Comparison of ENCODE assay signal across 8 cellular contexts in genomic region chr11:57763568-57763967, GRCh38. TPM values are rescaled to one million over a fixed set of nuclear protein-coding genes. Genes with fewer than 3 reads are reported as not detected.
A peak's percentile ranks its signal among the peaks of the same experiment; 100 is the strongest.
DNase-seq lines count a peak whose midpoint lies in the region; ATAC-seq and TF ChIP-seq lines count a peak whose summit lies in the region.

No MANE protein-coding gene starts in this region.

- CTCF ChIA-PET in CD8-positive, alpha-beta T cell (lab: Charles Lee): interaction anchor here (1.6 to 4.3 kb wide), 2 partner anchors 19 to 37 kb away, joined by 4 to 20 read pairs; no protein-coding TSS in a partner anchor

- ATAC-seq in GM19395 (IDR thresholded peaks at IDR 0.05; ENCODE audit: unreplicated experiment): no peak
- no peak for ATAC-seq in CD8-positive, alpha-beta T cell

- H3K27me3 ChIP-seq in NT2/D1 (ENCODE audit: insufficient read depth, insufficient read length) (no peaks in the 10 kb centered on the region), esophagus (ENCODE audit: control insufficient read depth in 1 of 2, insufficient read depth in 2 of 2, low read length in 2 of 2) (no peaks in the 10 kb centered on the region)
- no peaks in the 10 kb centered on the region for H3K27me3 ChIP-seq in CD8-positive, alpha-beta T cell (ENCODE audit: insufficient read depth, low read length)

- H3K36me3 ChIP-seq in NT2/D1 (ENCODE audit: insufficient read depth, insufficient read length, low read length): peaks cover 23% of the 10 kb centered on the region
- H3K36me3 ChIP-seq in esophagus (ENCODE audit: control insufficient read depth in 2 of 2, insufficient read depth in 2 of 2, low read length in 1 of 2): no peaks in the 10 kb centered on the region
- H3K36me3 ChIP-seq in CD8-positive, alpha-beta T cell (ENCODE audit: insufficient read depth, low read length): no peaks in the 10 kb centered on the region

- H3K4me1 ChIP-seq in NT2/D1 (ENCODE audit: insufficient read depth, insufficient read length): peaks cover 5% of the 10 kb centered on the region
- peaks cover 0 to 3% of the 10 kb centered on the region in 2 donors for H3K4me1 ChIP-seq in esophagus (ENCODE audit: control insufficient read depth in 2 of 2, insufficient read depth in 2 of 2, low read length in 1 of 2)
- H3K4me1 ChIP-seq in CD8-positive, alpha-beta T cell (ENCODE audit: insufficient read depth, low read length): no peaks in the 10 kb centered on the region

- peak overlapping the region; percentile 94 to 100 (median 99) for H3K27ac Mint-ChIP-seq in nephron
- H3K27ac Mint-ChIP-seq in CD8-positive, alpha-beta T cell: no peak overlapping the region

- peaks cover 40% of the 10 kb centered on the region for H3K4me1 Mint-ChIP-seq in nephron
- H3K4me1 Mint-ChIP-seq in CD8-positive, alpha-beta T cell (ENCODE audit: low read depth): peaks cover 19% of the 10 kb centered on the region

- H3K4me3 ChIP-seq in NT2/D1 (ENCODE audit: insufficient read length, low read depth) (peak overlapping the region; percentile 60), esophagus (ENCODE audit: low read depth in 1 of 2, low read length in 2 of 2) (peak overlapping the region; percentile 49 to 96)
- H3K4me3 ChIP-seq in CD8-positive, alpha-beta T cell (ENCODE audit: low read depth, low read length): no peak overlapping the region

- no peaks in the 10 kb centered on the region for H3K9me3 Mint-ChIP-seq in nephron
- no peaks in the 10 kb centered on the region for H3K9me3 Mint-ChIP-seq in CD8-positive, alpha-beta T cell

- peaks cover 18% of the 10 kb centered on the region for H3K36me3 Mint-ChIP-seq in nephron (ENCODE audit: low read depth)
- H3K36me3 Mint-ChIP-seq in CD8-positive, alpha-beta T cell: peaks cover 5% of the 10 kb centered on the region

- peak overlapping the region; percentile 27 to 68 for H3K27ac ChIP-seq in esophagus (ENCODE audit: low read depth in 2 of 2, low read length in 1 of 2)
- H3K27ac ChIP-seq in CD8-positive, alpha-beta T cell (ENCODE audit: low read depth, low read length): no peak overlapping the region

- DNase-seq in COLO829 (ENCODE audit: low spot score) (peak; percentile 80), NT2/D1 (ENCODE audit: low read depth, low spot score) (no peak), NK-92 (lab: John Stamatoyannopoulos, UW; ENCODE audit: unreplicated experiment) (no peak)
- DNase-seq in CD8-positive, alpha-beta T cell: no peak
- no peak for DNase-seq in activated CD4-positive, alpha-beta T cell treated with anti-CD3 and anti-CD28 coated beads, Interleukin-2, amount 50 U/mL, for 4 hours

- 8 to 18% methylated on average over 1 of the region's 1 CpG for WGBS in esophagus, 2 donors

- H3K9me3 ChIP-seq in NT2/D1 (ENCODE audit: insufficient read depth, low read length) (no peaks in the 10 kb centered on the region), esophagus (ENCODE audit: control insufficient read depth in 2 of 2, insufficient read depth in 1 of 2, low read depth in 1 of 2, low read length in 1 of 2) (no peaks in the 10 kb centered on the region)
- H3K9me3 ChIP-seq in CD8-positive, alpha-beta T cell (ENCODE audit: low read length): no peaks in the 10 kb centered on the region

- intact Hi-C loops in CD8-positive, alpha-beta T cell (cut with DNase I, micrococcal nuclease): no loop called here

- peak overlapping the region; percentile 90 for H3K9ac ChIP-seq in NT2/D1 (ENCODE audit: insufficient read length, low read depth)

- TF ChIP-seq CTCF in nephron (IDR thresholded peaks at IDR 0.05; ENCODE audit: unreplicated experiment in 3 of 3): peak; percentile 33 to 38 (median 37)
- no peak for TF ChIP-seq CTCF in CD8-positive, alpha-beta T cell (IDR thresholded peaks at IDR 0.05)

- peak overlapping the region; percentile 94 to 99 (median 97) for H3K4me3 Mint-ChIP-seq in nephron
- H3K4me3 Mint-ChIP-seq in CD8-positive, alpha-beta T cell: no peak overlapping the region

- H3K27me3 Mint-ChIP-seq in nephron (ENCODE audit: low read depth): no peaks in the 10 kb centered on the region
- no peaks in the 10 kb centered on the region for H3K27me3 Mint-ChIP-seq in CD8-positive, alpha-beta T cell (ENCODE audit: low read depth)

- POLR2A ChIA-PET in CD8-positive, alpha-beta T cell (lab: Charles Lee): no interaction called here

RNA-seq across cellular contexts. Expression of gene CTNND1, which starts 2.0 kb away (rescaled TPM):
- polyA plus RNA-seq in esophagus: 100 to 1,000 TPM in 1 of 2 donors, 10 to 100 TPM in 1; 89.7 to 125 TPM
- 10 to 100 TPM; 12.3 to 14.0 TPM for total RNA-seq in CD8-positive, alpha-beta T cell

RNA-seq across cellular contexts. Expression of gene BTBD18, which starts 11.9 kb away (rescaled TPM):
- under 1 TPM in 1 of 2 donors, not detected in 1; 0.02 TPM for polyA plus RNA-seq in esophagus
- total RNA-seq in CD8-positive, alpha-beta T cell: not detected

RNA-seq across cellular contexts. Expression of gene SELENOH, which starts 22.3 kb away (rescaled TPM):
- 100 to 1,000 TPM in 1 of 2 donors, 10 to 100 TPM in 1; 87.4 to 115 TPM for polyA plus RNA-seq in esophagus
- total RNA-seq in CD8-positive, alpha-beta T cell: 10 to 100 TPM; 40.8 to 44.1 TPM

RNA-seq across cellular contexts. Expression of gene TMX2, which starts 51.2 kb away (rescaled TPM):
- polyA plus RNA-seq in esophagus: 10 to 100 TPM; 37.1 to 68.9 TPM
- total RNA-seq in CD8-positive, alpha-beta T cell: 10 to 100 TPM; 38.5 to 42.1 TPM

RNA-seq across cellular contexts. Expression of gene MED19, which starts 51.6 kb away (rescaled TPM):
- 10 to 100 TPM in 1 of 2 donors, 1 to 10 TPM in 1; 6.2 to 11.9 TPM for polyA plus RNA-seq in esophagus
- total RNA-seq in CD8-positive, alpha-beta T cell: 10 to 100 TPM; 18.5 to 19.4 TPM
